ENCODE assay signal across 23 cellular contexts in genomic region chr12:113805673-113806072, GRCh38.
"Had no signal": no experiment of that assay in that cellular context is flagged by ENCODE, and none has a peak within 500 bp of the region (broad histone marks: within the 10 kb centered on the region; RNA-seq: fewer than 3 reads in every experiment).

No MANE protein-coding gene starts in this region.

- H3K27me3 ChIP-seq: dorsolateral prefrontal cortex, gastrocnemius medialis, heart right ventricle, left lung had no signal

- H3K4me3 Mint-ChIP-seq: mesothelial cell of epicardium had no signal

- FAIRE-seq: colon, endothelial cell of umbilical vein, islet of Langerhans, keratinocyte had no signal

- H3K4me3 ChIP-seq: coronary artery, dorsolateral prefrontal cortex, esophagus squamous epithelium, gastrocnemius medialis, heart right ventricle, left lung, lower lobe of right lung, mucosa of descending colon had no signal

- H3K4me1 ChIP-seq: esophagus squamous epithelium, gastrocnemius medialis, heart right ventricle, left lung, lower lobe of right lung had no signal

- H3K27ac Mint-ChIP-seq: mesothelial cell of epicardium had no signal

- DNase-seq: dermis blood vessel endothelial cell; effector CD4-positive, alpha-beta T cell; effector memory CD4-positive, alpha-beta T cell; esophagus squamous epithelium; foreskin melanocyte; gastrocnemius medialis; glutamatergic neuron; heart right ventricle; hippocampal formation; left cardiac atrium; left lung; left ventricle myocardium superior; lower lobe of right lung; mesenchymal stem cell; mucosa of descending colon had no signal

- H3K27ac ChIP-seq: coronary artery, dorsolateral prefrontal cortex, esophagus squamous epithelium, gastrocnemius medialis, heart right ventricle, left lung, lower lobe of right lung had no signal

- H3K4me1 Mint-ChIP-seq: mesothelial cell of epicardium had no signal

- ATAC-seq: esophagus mucosa, gastrocnemius medialis, heart right ventricle, left cardiac atrium, left lung, left ventricle myocardium superior, lower lobe of right lung, mucosa of descending colon had no signal

- H3K36me3 ChIP-seq: esophagus squamous epithelium, gastrocnemius medialis, heart right ventricle, left lung, lower lobe of right lung had no signal

- H3K9me3 ChIP-seq: mucosa of descending colon had no signal
